ENCODE assay signal across 1 cellular context in genomic region chr1:207047529-207047928, GRCh38.
TF ChIP-seq lines count a peak whose summit lies in the region.

No MANE protein-coding gene starts in this region.

TF ChIP-seq in HepG2, 621 proteins besides CTCF, POLR2A, EP300 and RAD21:
- no peak for TF ChIP-seq ZNF441 (CRISPR knock-in tag; IDR thresholded peaks at IDR 0.05; ENCODE audit: borderline replicate concordance)
- no peak for TF ChIP-seq HOXD1 (CRISPR knock-in tag; IDR thresholded peaks at IDR 0.05)
- no peak for TF ChIP-seq DRAP1 (CRISPR knock-in tag; IDR thresholded peaks at IDR 0.05)
- no peak for TF ChIP-seq ZNF207 (IDR thresholded peaks at IDR 0.05; ENCODE audit: borderline replicate concordance)
- no peak for TF ChIP-seq AFF4 (CRISPR knock-in tag; IDR thresholded peaks at IDR 0.05)
- no peak for TF ChIP-seq ZNF317 (CRISPR knock-in tag; IDR thresholded peaks at IDR 0.05)
- no peak for TF ChIP-seq ZFP36L1 (CRISPR knock-in tag; IDR thresholded peaks at IDR 0.05)
- TF ChIP-seq ZBED4 (CRISPR knock-in tag; IDR thresholded peaks at IDR 0.05; ENCODE audit: borderline replicate concordance), result no peak
- no peak for TF ChIP-seq ZKSCAN1 (IDR thresholded peaks at IDR 0.05; ENCODE audit: low read length)
- no peak for TF ChIP-seq KLF16 (CRISPR knock-in tag; IDR thresholded peaks at IDR 0.05)
- no peak for TF ChIP-seq ZNF7 (CRISPR knock-in tag; IDR thresholded peaks at IDR 0.05)
- no peak for TF ChIP-seq REL (CRISPR knock-in tag; conservative IDR thresholded peaks at IDR 0.05)
- TF ChIP-seq NBN (conservative IDR thresholded peaks at IDR 0.05), result no peak
- TF ChIP-seq PAF1 (CRISPR knock-in tag; IDR thresholded peaks at IDR 0.05), result no peak
